Comparison of ENCODE assay signal across 25 cellular contexts in the genomic region with DNA sequence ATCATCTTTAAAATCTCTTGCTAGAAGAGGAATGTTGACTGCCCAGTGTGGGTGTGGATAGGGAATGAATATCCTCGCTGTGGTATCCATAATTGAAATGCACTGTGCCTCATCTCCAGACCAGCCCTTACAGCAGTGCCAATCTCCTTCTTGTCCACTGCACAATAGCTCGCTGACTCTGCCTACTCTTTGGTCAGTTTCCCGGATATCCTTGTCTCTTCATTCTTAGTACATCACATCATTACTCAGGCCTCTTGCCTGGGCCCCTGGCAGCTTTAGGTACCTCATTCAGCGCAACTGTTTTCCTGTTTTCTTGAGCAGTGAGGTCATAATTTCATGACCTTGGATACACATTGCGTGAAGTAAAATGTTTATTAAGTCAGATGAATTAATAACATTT. TPM values are rescaled to one million over a fixed set of nuclear protein-coding genes. Genes with fewer than 3 reads are reported as not detected.
"Had no signal": no experiment of that assay in that cellular context is flagged by ENCODE, and none has a peak within 500 bp of the region (broad histone marks: within the 10 kb centered on the region; RNA-seq: fewer than 3 reads in every experiment).

No MANE protein-coding gene starts in this region.

- H3K9me3 ChIP-seq: ascending aorta, SJSA1 had no signal

- H3K4me1 ChIP-seq: ascending aorta had no signal

- ATAC-seq: activated CD8-positive, alpha-beta T cell treated with anti-CD3 and anti-CD28 coated beads, Interleukin-2, amount 10 ng/mL, durations not matched to agents 7 days and 5 days; activated naive CD8-positive, alpha-beta T cell treated with anti-CD3 and anti-CD28 coated beads, Interleukin-2, amount 50 U/mL, for 24 hours; PC-3; SK-N-SH treated with all-trans-retinoic acid at 6 μM for 48 hours; WTC11 had no signal

- H3K27ac ChIP-seq: ascending aorta, SJSA1 had no signal

- H3K27me3 ChIP-seq: ascending aorta, SJSA1 had no signal

- DNase-seq: activated CD4-positive, alpha-beta T cell treated with anti-CD3 and anti-CD28 coated beads for 48 hours; activated CD4-positive, alpha-beta T cell treated with anti-CD3 and anti-CD28 coated beads, Interleukin-2, amount 50 U/mL, for 4 hours; activated CD4-positive, CD25-positive, alpha-beta regulatory T cell treated with anti-CD3 and anti-CD28 coated beads, Interleukin-2, amount 50 U/mL, for 72 hours; activated CD8-positive, alpha-beta memory T cell treated with anti-CD3 and anti-CD28 coated beads, Interleukin-2, amount 50 U/mL, for 48 hours; activated CD8-positive, alpha-beta T cell treated with anti-CD3 and anti-CD28 coated beads, Interleukin-2, amount 10 ng/mL, durations not matched to agents 7 days and 5 days; activated naive CD4-positive, alpha-beta T cell; activated naive CD8-positive, alpha-beta T cell treated with anti-CD3 and anti-CD28 coated beads, Interleukin-2, amount 50 U/mL, for 24 hours; activated T-cell treated with anti-CD3 and anti-CD28 coated beads, Interleukin-2, amount 50 U/mL, for 1 hour; amniotic stem cell; MM.1S; NCI-H1105; NCI-H1436; NCI-H1694 treated with DMSO at 0.1 percent for 48 hours; NCI-H2029 treated with DMSO at 0.1 percent for 48 hours; NCI-H345; NCI-H510A; NCI-H526 treated with DMSO at 0.1 percent for 48 hours; NK-92 treated with Interleukin-12 subunit alpha and Interleukin-12 subunit beta, amount 100 ng/mL, for 24 hours; PC-3; SHP77 had no signal

- H3K4me3 ChIP-seq: ascending aorta, SJSA1 had no signal

- FAIRE-seq: RCC 7860 had no signal

- H3K36me3 ChIP-seq: ascending aorta, SJSA1 had no signal

RNA-seq across cellular contexts. Expression of gene PDCD1LG2, which starts 21.7 kb away (rescaled TPM):
- total RNA-seq: WTC11 had no signal

RNA-seq across cellular contexts. Expression of gene PLGRKT, which starts 50.9 kb away (rescaled TPM):
- total RNA-seq: ascending aorta had no signal
